In genomic region chr11:128152796-128153696, GRCh38 we compare ENCODE assay signal across 19 cellular contexts.
DNase-seq lines count a peak whose midpoint lies in the region; ATAC-seq and TF ChIP-seq lines count a peak whose summit lies in the region.
"Had no signal": no experiment of that assay in that cellular context is flagged by ENCODE, and none has a peak within 500 bp of the region (broad histone marks: within the 10 kb centered on the region; RNA-seq: fewer than 3 reads in every experiment).

No MANE protein-coding gene starts in this region.

- H4K20me1 ChIP-seq in GM23338 (replicated peaks; ENCODE audit: insufficient read depth): no peaks in the 10 kb centered on the region
- no peaks in the 10 kb centered on the region for H4K20me1 ChIP-seq in PC-3 (ENCODE audit: low read length)

- no peak for DNase-seq in GM23338 (ENCODE audit: low spot score)
- peak; percentile 78 for DNase-seq in PC-3
- no peak for DNase-seq in endothelial cell (ENCODE audit: low spot score)
- no peak for DNase-seq in nephron progenitor cell
- no peak for DNase-seq in activated CD8-positive, alpha-beta memory T cell treated with anti-CD3 and anti-CD28 coated beads, Interleukin-2, amount 50 U/mL, for 48 hours
- DNase-seq in SHP77 treated with DMSO at 0.1 percent for 48 hours (lab: John Stamatoyannopoulos, UW): no peak
- no peak for DNase-seq in nucleus accumbens (lab: John Stamatoyannopoulos, UW)
- DNase-seq: DMS53, GDM1, H9, MM.1S, NCI-H1048, NCI-H1436, NCI-H187 treated with DMSO at 0.1 percent for 48 hours, NCI-H748 treated with DMSO at 0.1 percent for 48 hours, SJCRH30 had no signal

- BruUV-seq in PC-3 (replicated peaks; lab: Mats Ljungman, UMichigan): no TSS peak

- H3K9me2 ChIP-seq in GM23338 (ENCODE audit: insufficient read depth): no peaks in the 10 kb centered on the region
- no peaks in the 10 kb centered on the region for H3K9me2 ChIP-seq in PC-3 (replicated peaks; ENCODE audit: low read length)

- TF ChIP-seq EP300 in gastroesophageal sphincter (IDR thresholded peaks at IDR 0.05): no peak

- H3K27me3 ChIP-seq in GM23338 (ENCODE audit: insufficient read depth) (no peaks in the 10 kb centered on the region), PC-3 (ENCODE audit: low read length) (no peaks in the 10 kb centered on the region), gastroesophageal sphincter (no peaks in the 10 kb centered on the region)
- H3K27me3 ChIP-seq: SJCRH30 had no signal

- no peak for TF ChIP-seq CTCF in GM23338 (conservative IDR thresholded peaks at IDR 0.05; ENCODE audit: low read depth in 2 of 2)
- TF ChIP-seq CTCF in PC-3 (conservative IDR thresholded peaks at IDR 0.05; ENCODE audit: low read depth, low read length): no peak
- TF ChIP-seq CTCF in endothelial cell (IDR thresholded peaks at IDR 0.05; ENCODE audit: unreplicated experiment): no peak
- TF ChIP-seq CTCF in nephron progenitor cell (IDR thresholded peaks at IDR 0.05): no peak
- TF ChIP-seq CTCF in gastroesophageal sphincter (IDR thresholded peaks at IDR 0.05): no peak

- H2AFZ ChIP-seq in GM23338 (0 out of 2 replicates have a peak overlapping the region, but pooled peaks have one; percentile 40), PC-3 (ENCODE audit: low read length) (no peak overlapping the region)

- H3K27ac Mint-ChIP-seq in GM23338 (no peak overlapping the region), endothelial cell (ENCODE audit: unreplicated experiment) (peak overlapping the region; percentile 93), nephron progenitor cell (no peak overlapping the region)
- H3K27ac Mint-ChIP-seq: B cell, H9 had no signal

- H3F3A ChIP-seq in GM23338 (replicated peaks; ENCODE audit: low read depth) (no peaks in the 10 kb centered on the region), PC-3 (ENCODE audit: low read length, unreplicated experiment) (no peaks in the 10 kb centered on the region)

- no peak overlapping the region for H3K4me3 Mint-ChIP-seq in GM23338
- no peak overlapping the region for H3K4me3 Mint-ChIP-seq in endothelial cell (ENCODE audit: unreplicated experiment)
- peak overlapping the region; percentile 36 for H3K4me3 Mint-ChIP-seq in nephron progenitor cell
- H3K4me3 Mint-ChIP-seq: B cell, H9 had no signal

- H3K4me3 ChIP-seq in GM23338: no peak overlapping the region
- no peak overlapping the region for H3K4me3 ChIP-seq in PC-3 (ENCODE audit: low read length)
- H3K4me3 ChIP-seq in gastroesophageal sphincter: no peak overlapping the region
- H3K4me3 ChIP-seq: A549, SJCRH30 had no signal

- H3K9me3 Mint-ChIP-seq in GM23338 (no peaks in the 10 kb centered on the region), endothelial cell (ENCODE audit: unreplicated experiment) (no peaks in the 10 kb centered on the region), nephron progenitor cell (no peaks in the 10 kb centered on the region)
- H3K9me3 Mint-ChIP-seq: H9 had no signal

- H3K36me3 ChIP-seq in GM23338 (ENCODE audit: insufficient read depth) (no peaks in the 10 kb centered on the region), PC-3 (ENCODE audit: low read depth, low read length) (no peaks in the 10 kb centered on the region), gastroesophageal sphincter (no peaks in the 10 kb centered on the region)
- H3K36me3 ChIP-seq: SJCRH30 had no signal

- no peak for TF ChIP-seq POLR2A in gastroesophageal sphincter (IDR thresholded peaks at IDR 0.05)

- no peaks in the 10 kb centered on the region for H3K36me3 Mint-ChIP-seq in GM23338 (ENCODE audit: low read depth)
- H3K36me3 Mint-ChIP-seq in endothelial cell (ENCODE audit: low read depth, unreplicated experiment): no peaks in the 10 kb centered on the region
- H3K36me3 Mint-ChIP-seq in nephron progenitor cell (ENCODE audit: low read depth): no peaks in the 10 kb centered on the region

- H3K9me3 ChIP-seq in PC-3 (ENCODE audit: low read length) (no peaks in the 10 kb centered on the region), gastroesophageal sphincter (no peaks in the 10 kb centered on the region)
- H3K9me3 ChIP-seq: A549, SJCRH30 had no signal

- no peaks in the 10 kb centered on the region for H3K79me2 ChIP-seq in GM23338 (replicated peaks; ENCODE audit: insufficient read depth)
- no peaks in the 10 kb centered on the region for H3K79me2 ChIP-seq in PC-3 (ENCODE audit: low read length)

- ATAC-seq in GM23338 (no peak), PC-3 (peak; percentile 77), gastroesophageal sphincter (no peak)
- ATAC-seq: A549 had no signal

- H3K27ac ChIP-seq in GM23338 (ENCODE audit: low read depth) (no peak overlapping the region), PC-3 (ENCODE audit: low read length) (no peak overlapping the region), gastroesophageal sphincter (no peak overlapping the region)
- H3K27ac ChIP-seq: A549, SJCRH30 had no signal

- H3K4me1 ChIP-seq in GM23338 (ENCODE audit: insufficient read depth) (no peaks in the 10 kb centered on the region), PC-3 (ENCODE audit: insufficient read depth, low read length) (peaks cover 41% of the 10 kb centered on the region), gastroesophageal sphincter (no peaks in the 10 kb centered on the region)
- H3K4me1 ChIP-seq: A549, SJCRH30 had no signal

- POLR2A ChIA-PET in PC-3 (lab: Charles Lee; ENCODE audit: unreplicated experiment): no interaction called here

- H3K27me3 Mint-ChIP-seq in GM23338 (ENCODE audit: insufficient read depth, low read depth, poor library complexity) (peaks cover 2% of the 10 kb centered on the region), endothelial cell (ENCODE audit: unreplicated experiment) (no peaks in the 10 kb centered on the region), nephron progenitor cell (ENCODE audit: low read depth, poor library complexity) (peaks cover 3% of the 10 kb centered on the region)

- H3K4me1 Mint-ChIP-seq in GM23338 (no peaks in the 10 kb centered on the region), endothelial cell (ENCODE audit: unreplicated experiment) (peaks cover 22% of the 10 kb centered on the region), nephron progenitor cell (peaks cover 78% of the 10 kb centered on the region)
- H3K4me1 Mint-ChIP-seq: H9 had no signal

- intact Hi-C loops in PC-3 (cut with micrococcal nuclease): loop anchor here (10.0 kb wide), 1 partner anchor 802 kb away; no protein-coding TSS in a partner anchor

- H3K4me2 ChIP-seq in GM23338: no peak overlapping the region
- peak overlapping the region; percentile 27 for H3K4me2 ChIP-seq in PC-3 (ENCODE audit: low read length)
- H3K4me2 ChIP-seq: A549 had no signal

- H3K9ac ChIP-seq in PC-3 (ENCODE audit: low read length): no peak overlapping the region

- CTCF ChIA-PET in PC-3 (lab: Charles Lee): no interaction called here

- WGBS in gastroesophageal sphincter (ENCODE audit: low coverage in 1 of 2), 2 donors: 70 to 86% methylated on average over 5 to 6 of the region's 6 CpGs

TF ChIP-seq in GM23338, 12 proteins besides CTCF, POLR2A, EP300 and RAD21 (continues in another document):
- TF ChIP-seq CREB1 (CRISPR knock-in tag; IDR thresholded peaks at IDR 0.05; ENCODE audit: low read depth) (no peak), STAT1 (IDR thresholded peaks at IDR 0.05; ENCODE audit: unreplicated experiment) (no peak), NANOG (IDR thresholded peaks at IDR 0.05; ENCODE audit: borderline replicate concordance) (no peak), POLR2AphosphoS5 (IDR thresholded peaks at IDR 0.05; ENCODE audit: low read depth) (no peak), ZNF331 (CRISPR knock-in tag; IDR thresholded peaks at IDR 0.05; ENCODE audit: low read depth) (no peak), JUNB (IDR thresholded peaks at IDR 0.05; ENCODE audit: unreplicated experiment) (no peak), ZNF114 (CRISPR knock-in tag; IDR thresholded peaks at IDR 0.05) (no peak), REST (IDR thresholded peaks at IDR 0.05; ENCODE audit: unreplicated experiment) (no peak)
